1 cellular context compared by ENCODE assay signal in the genomic region with DNA sequence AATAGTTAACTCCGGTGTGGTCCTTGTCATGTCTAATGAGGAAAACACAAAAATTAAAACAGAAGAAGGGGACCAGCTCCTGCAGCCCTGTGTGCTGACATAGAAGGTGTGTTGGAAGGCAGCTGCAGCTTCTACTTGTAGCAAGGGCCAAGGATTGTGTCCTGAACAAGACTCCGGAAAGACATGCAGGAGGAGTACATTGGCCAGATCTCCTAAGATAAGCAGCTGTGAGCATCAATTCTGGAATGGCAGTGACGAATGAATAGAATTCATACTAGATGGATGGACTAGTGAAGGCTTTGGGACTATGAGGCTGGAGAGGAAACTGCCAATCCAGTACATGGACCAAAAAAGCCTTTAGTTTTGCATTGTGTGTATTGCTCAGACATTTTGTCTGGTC.
TF ChIP-seq lines count a peak whose summit lies in the region.

No MANE protein-coding gene starts in this region.

TF ChIP-seq in HepG2, 621 proteins besides CTCF, POLR2A, EP300 and RAD21 (continued from another document):
- TF ChIP-seq ZXDC (CRISPR knock-in tag; IDR thresholded peaks at IDR 0.05), result no peak
- TF ChIP-seq PCBP2 (optimal IDR thresholded peaks at IDR 0.05; ENCODE audit: low read depth, low read length, poor library complexity, severe bottlenecking), result no peak
- TF ChIP-seq, protein P1, sequence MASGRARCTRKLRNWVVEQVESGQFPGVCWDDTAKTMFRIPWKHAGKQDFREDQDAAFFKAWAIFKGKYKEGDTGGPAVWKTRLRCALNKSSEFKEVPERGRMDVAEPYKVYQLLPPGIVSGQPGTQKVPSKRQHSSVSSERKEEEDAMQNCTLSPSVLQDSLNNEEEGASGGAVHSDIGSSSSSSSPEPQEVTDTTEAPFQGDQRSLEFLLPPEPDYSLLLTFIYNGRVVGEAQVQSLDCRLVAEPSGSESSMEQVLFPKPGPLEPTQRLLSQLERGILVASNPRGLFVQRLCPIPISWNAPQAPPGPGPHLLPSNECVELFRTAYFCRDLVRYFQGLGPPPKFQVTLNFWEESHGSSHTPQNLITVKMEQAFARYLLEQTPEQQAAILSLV (CRISPR knock-in tag; IDR thresholded peaks at IDR 0.05; ENCODE audit: borderline replicate concordance), result no peak
TF ChIP-seq in HepG2: peak in this region for 0.
